8 cellular contexts compared by ENCODE assay signal in the genomic region with DNA sequence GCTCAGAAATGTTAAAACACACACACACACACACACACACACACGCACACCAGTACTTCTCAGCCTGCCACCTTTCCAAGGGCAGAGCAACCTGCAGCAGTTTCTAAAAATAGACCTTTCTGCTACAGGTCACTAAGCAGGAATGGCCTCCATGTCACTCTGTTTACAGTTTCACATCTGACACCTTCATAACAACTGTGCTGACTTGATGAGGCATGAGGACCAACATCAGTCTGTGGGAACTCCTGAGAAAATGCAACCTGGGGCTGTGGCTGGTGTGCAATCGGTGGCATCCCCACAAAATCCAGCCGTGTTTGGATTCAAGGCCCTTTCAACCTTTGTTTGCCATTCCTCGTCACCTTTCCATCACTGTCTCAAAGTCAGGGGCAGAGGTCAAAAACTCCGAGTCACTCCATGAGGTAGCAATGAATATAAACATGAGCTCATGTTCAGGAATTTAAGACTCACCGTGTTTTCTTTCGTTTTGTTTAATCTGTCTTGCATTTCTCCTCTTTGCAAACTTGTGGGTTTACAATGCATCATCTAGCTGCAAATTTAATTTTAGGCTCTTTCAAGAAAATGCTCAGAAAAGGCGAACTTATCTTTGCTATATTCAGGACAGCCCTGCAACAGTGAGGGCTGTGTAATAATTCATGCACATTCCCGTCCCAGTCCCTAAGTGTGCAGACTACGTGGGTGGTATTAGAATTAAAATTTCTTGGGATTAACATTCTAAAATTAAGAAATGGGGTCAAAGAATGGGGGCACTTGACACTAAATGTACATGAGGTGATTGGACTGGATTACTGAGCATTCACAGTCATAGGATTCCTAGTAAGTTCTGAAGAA.
A peak's percentile ranks its signal among the peaks of the same experiment; 100 is the strongest.
DNase-seq lines count a peak whose midpoint lies in the region; FAIRE-seq and TF ChIP-seq lines count a peak whose summit lies in the region.

No MANE protein-coding gene starts in this region.

- no peak for TF ChIP-seq CTCF in SK-N-SH (IDR thresholded peaks at IDR 0.05)
- TF ChIP-seq CTCF in thyroid gland (IDR thresholded peaks at IDR 0.05), result no peak

- H3K4me1 ChIP-seq in SK-N-SH (ENCODE audit: control insufficient read depth in 1 of 2, insufficient read depth in 2 of 2, low read depth in 1 of 2, low read length in 1 of 2) (peaks cover 13 to 21% of the 10 kb centered on the region in 2 experiments; a peak in 3 of 4 replicates), thyroid gland (peaks cover 14 to 21% of the 10 kb centered on the region in 2 donors)

- no peaks in the 10 kb centered on the region for H3K9me2 ChIP-seq in SK-N-SH

- peaks cover 8% of the 10 kb centered on the region for H3F3A ChIP-seq in SK-N-SH (replicated peaks; ENCODE audit: insufficient read depth)

- TF ChIP-seq POLR2A in thyroid gland (IDR thresholded peaks at IDR 0.05), result no peak

- H3K27ac ChIP-seq in SK-N-SH (ENCODE audit: low read depth in 2 of 2, low read length in 1 of 2), result peak overlapping the region in 1 of 2 experiments; percentile 23; a peak in 1 of 4 replicates
- peak overlapping the region in 2 of 3 donors; percentile 48 to 52 for H3K27ac ChIP-seq in thyroid gland

- H3K9ac ChIP-seq in SK-N-SH, result 0 out of 2 replicates have a peak overlapping the region, but pooled peaks have one; percentile 7

- H3K9me3 ChIP-seq in SK-N-SH (no peaks in the 10 kb centered on the region), thyroid gland (no peaks in the 10 kb centered on the region)

- no peak overlapping the region for H2AFZ ChIP-seq in SK-N-SH (ENCODE audit: low read depth)

- intact Hi-C loops in thyroid gland (cut with DNase I), result no loop called here

- POLR2A ChIA-PET in SK-N-SH (lab: Yijun Ruan, JAX), result no interaction called here

- H3K79me2 ChIP-seq in SK-N-SH (ENCODE audit: insufficient read depth), result no peaks in the 10 kb centered on the region

- H4K20me1 ChIP-seq in SK-N-SH (ENCODE audit: insufficient read depth), result no peaks in the 10 kb centered on the region

- H3K36me3 ChIP-seq in SK-N-SH (replicated peaks in 1 of 2; ENCODE audit: control insufficient read depth in 1 of 2, insufficient read depth in 2 of 2, low read length in 1 of 2) (no peaks in the 10 kb centered on the region), thyroid gland (no peaks in the 10 kb centered on the region)

- CTCF ChIA-PET in SK-N-SH (lab: Yijun Ruan, JAX), result no interaction called here

- peak; percentile 47 for DNase-seq in NCI-H748 (lab: John Stamatoyannopoulos, UW; ENCODE audit: unreplicated experiment)
- DNase-seq in NCI-H748 treated with DMSO at 0.1 percent for 48 hours (lab: John Stamatoyannopoulos, UW), result no peak
- no peak for DNase-seq in SK-N-SH
- DNase-seq in thyroid gland, result peak; percentile 73 to 83
- no peak for DNase-seq in hippocampal formation (lab: John Stamatoyannopoulos, UW)
- no peak for DNase-seq in cerebellum (ENCODE audit: low spot score)
- no peak for DNase-seq in islet precursor cell

- H3K4me3 ChIP-seq in SK-N-SH (ENCODE audit: low read depth in 2 of 2, low read length in 1 of 2) (no peak overlapping the region), thyroid gland (replicated peaks in 1 of 3) (no peak overlapping the region)

- no peak for TF ChIP-seq EP300 in SK-N-SH (IDR thresholded peaks at IDR 0.05; ENCODE audit: borderline replicate concordance in 1 of 2, low read depth in 1 of 2, low read length in 1 of 2)

- H3K27me3 ChIP-seq in SK-N-SH (ENCODE audit: insufficient read depth) (no peaks in the 10 kb centered on the region), thyroid gland (no peaks in the 10 kb centered on the region)

- 63% methylated on average over 10 of the region's 10 CpGs for WGBS in SK-N-SH (ENCODE audit: low lambda C conversion rate)
- WGBS in thyroid gland, 2 donors, result 78 to 83% methylated on average over 10 of the region's 10 CpGs

- H3K4me2 ChIP-seq in SK-N-SH, result peak overlapping the region; percentile 60

- peak; percentile 86 for FAIRE-seq in islet of Langerhans (lab: Jason Lieb, UNC)

- no peak for TF ChIP-seq RAD21 in SK-N-SH (IDR thresholded peaks at IDR 0.05; ENCODE audit: low read length)

TF ChIP-seq in SK-N-SH, 30 proteins besides CTCF, POLR2A, EP300 and RAD21:
- TF ChIP-seq, protein P1, sequence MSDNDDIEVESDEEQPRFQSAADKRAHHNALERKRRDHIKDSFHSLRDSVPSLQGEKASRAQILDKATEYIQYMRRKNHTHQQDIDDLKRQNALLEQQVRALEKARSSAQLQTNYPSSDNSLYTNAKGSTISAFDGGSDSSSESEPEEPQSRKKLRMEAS (IDR thresholded peaks at IDR 0.05; ENCODE audit: low read depth), result no peak
- TF ChIP-seq FOXM1 (IDR thresholded peaks at IDR 0.05; ENCODE audit: low read depth) (no peak), SIN3A (IDR thresholded peaks at IDR 0.05; ENCODE audit: borderline replicate concordance, low read depth, low read length) (no peak), FOSL2 (IDR thresholded peaks at IDR 0.05; ENCODE audit: borderline replicate concordance, low read depth) (0 out of 2 replicates have a peak, but pooled peaks have one; percentile 37), NFIC (IDR thresholded peaks at IDR 0.05; ENCODE audit: borderline replicate concordance) (no peak), TCF12 (IDR thresholded peaks at IDR 0.05) (no peak), YY1 (IDR thresholded peaks at IDR 0.05; ENCODE audit: low read depth) (no peak), MXI1 (IDR thresholded peaks at IDR 0.05; ENCODE audit: low read depth, low read length) (no peak), NRF1 (IDR thresholded peaks at IDR 0.05; ENCODE audit: low read depth, low read length) (no peak), EZH2phosphoT487 (IDR thresholded peaks at IDR 0.05; ENCODE audit: borderline replicate concordance, low read depth) (no peak), TAF1 (IDR thresholded peaks at IDR 0.05; ENCODE audit: borderline replicate concordance, low read depth, low read length) (no peak)
- TF ChIP-seq, protein P2, sequence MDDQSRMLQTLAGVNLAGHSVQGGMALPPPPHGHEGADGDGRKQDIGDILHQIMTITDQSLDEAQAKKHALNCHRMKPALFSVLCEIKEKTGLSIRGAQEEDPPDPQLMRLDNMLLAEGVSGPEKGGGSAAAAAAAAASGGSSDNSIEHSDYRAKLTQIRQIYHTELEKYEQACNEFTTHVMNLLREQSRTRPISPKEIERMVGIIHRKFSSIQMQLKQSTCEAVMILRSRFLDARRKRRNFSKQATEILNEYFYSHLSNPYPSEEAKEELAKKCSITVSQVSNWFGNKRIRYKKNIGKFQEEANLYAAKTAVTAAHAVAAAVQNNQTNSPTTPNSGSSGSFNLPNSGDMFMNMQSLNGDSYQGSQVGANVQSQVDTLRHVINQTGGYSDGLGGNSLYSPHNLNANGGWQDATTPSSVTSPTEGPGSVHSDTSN (IDR thresholded peaks at IDR 0.05), result peak; percentile 52; the same call in 1 of the 2 replicates
- TF ChIP-seq, protein P3, sequence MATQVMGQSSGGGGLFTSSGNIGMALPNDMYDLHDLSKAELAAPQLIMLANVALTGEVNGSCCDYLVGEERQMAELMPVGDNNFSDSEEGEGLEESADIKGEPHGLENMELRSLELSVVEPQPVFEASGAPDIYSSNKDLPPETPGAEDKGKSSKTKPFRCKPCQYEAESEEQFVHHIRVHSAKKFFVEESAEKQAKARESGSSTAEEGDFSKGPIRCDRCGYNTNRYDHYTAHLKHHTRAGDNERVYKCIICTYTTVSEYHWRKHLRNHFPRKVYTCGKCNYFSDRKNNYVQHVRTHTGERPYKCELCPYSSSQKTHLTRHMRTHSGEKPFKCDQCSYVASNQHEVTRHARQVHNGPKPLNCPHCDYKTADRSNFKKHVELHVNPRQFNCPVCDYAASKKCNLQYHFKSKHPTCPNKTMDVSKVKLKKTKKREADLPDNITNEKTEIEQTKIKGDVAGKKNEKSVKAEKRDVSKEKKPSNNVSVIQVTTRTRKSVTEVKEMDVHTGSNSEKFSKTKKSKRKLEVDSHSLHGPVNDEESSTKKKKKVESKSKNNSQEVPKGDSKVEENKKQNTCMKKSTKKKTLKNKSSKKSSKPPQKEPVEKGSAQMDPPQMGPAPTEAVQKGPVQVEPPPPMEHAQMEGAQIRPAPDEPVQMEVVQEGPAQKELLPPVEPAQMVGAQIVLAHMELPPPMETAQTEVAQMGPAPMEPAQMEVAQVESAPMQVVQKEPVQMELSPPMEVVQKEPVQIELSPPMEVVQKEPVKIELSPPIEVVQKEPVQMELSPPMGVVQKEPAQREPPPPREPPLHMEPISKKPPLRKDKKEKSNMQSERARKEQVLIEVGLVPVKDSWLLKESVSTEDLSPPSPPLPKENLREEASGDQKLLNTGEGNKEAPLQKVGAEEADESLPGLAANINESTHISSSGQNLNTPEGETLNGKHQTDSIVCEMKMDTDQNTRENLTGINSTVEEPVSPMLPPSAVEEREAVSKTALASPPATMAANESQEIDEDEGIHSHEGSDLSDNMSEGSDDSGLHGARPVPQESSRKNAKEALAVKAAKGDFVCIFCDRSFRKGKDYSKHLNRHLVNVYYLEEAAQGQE (IDR thresholded peaks at IDR 0.05; ENCODE audit: low read depth, low read length), result no peak

Comparison
In these comparisons a context has a peak if more than half of its experiments do, and no peak if none do; other contexts are left out.
1. DNase-seq: peak in NCI-H748 (single experiment) and thyroid gland (2 of 2); none in NCI-H748 treated with DMSO at 0.1 percent for 48 hours (single experiment), SK-N-SH (single experiment), hippocampal formation (0 of 2), cerebellum (single experiment) and islet precursor cell (single experiment).